In the genomic region with DNA sequence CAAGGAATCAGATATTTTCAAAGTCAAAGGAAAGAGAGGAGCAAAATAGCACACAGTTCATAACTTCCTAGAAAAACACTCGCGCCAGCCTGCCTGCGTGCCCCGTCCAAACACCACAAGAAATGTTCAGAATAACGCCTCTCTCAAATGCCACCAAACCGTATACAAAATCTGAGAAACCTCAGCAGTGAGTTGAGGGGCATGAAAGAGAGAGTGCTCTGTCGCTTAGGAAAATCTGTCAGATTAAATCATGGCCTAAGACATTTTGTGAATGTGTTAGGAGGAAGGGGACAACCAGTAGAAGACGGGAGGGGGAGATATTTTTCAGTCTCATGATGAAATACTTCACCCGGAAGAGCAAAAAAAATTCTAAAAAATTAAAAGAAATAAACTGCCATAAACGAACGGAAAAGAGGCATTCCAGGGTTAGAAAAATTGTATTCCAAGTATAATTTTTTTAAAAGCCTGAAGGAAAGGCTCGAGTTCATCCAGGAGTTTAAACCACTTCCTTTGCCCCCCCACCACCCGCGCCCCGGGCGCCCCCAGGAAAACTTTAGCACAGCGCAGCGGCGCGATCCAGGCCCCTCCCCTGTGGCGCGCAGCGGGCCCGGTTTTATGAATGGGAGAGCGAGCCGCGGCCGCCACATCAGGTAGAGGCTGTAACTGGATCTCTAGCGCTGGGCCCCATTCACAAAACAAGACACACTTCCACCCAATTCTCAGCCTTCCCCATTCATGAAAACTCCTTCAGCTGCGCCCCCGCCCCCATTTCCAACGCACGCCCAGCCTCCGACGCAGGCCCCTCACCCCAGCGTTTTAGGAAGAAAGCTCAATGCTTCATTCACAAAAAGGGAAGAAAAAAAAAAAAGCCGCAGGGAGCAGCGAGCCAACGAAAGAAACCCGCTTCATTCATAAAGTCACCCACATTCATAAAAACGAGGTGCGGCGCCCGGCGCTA, we compare ENCODE assay signal across 8 cellular contexts. TPM values are rescaled to one million over a fixed set of nuclear protein-coding genes. Genes with fewer than 3 reads are reported as not detected.
A peak's percentile ranks its signal among the peaks of the same experiment; 100 is the strongest.
DNase-seq lines count a peak whose midpoint lies in the region; ATAC-seq and TF ChIP-seq lines count a peak whose summit lies in the region.

No MANE protein-coding gene starts in this region.

- BruUV-seq in MCF 10A (replicated peaks; lab: Mats Ljungman, UMichigan), result no TSS peak

- DNase-seq in AG10803 (ENCODE audit: low read depth) (peak; percentile 62), NCI-H187 treated with DMSO at 0.1 percent for 48 hours (lab: John Stamatoyannopoulos, UW) (peak; percentile 8), T follicular helper cell (ENCODE audit: low read depth) (peak; percentile 10), MCF 10A (ENCODE audit: unreplicated experiment) (peak; percentile 83), retinal pigment epithelial cell (ENCODE audit: low read depth) (no peak)

- no peaks in the 10 kb centered on the region for H3K9me3 Mint-ChIP-seq in MCF 10A (ENCODE audit: unreplicated experiment)

- intact Hi-C loops in MCF 10A (cut with micrococcal nuclease), result loop anchor here (2.0 to 10.0 kb wide), 2 partner anchors 123 to 437 kb away; partner anchors contain the start of gene CRYGS

- H3K4me1 Mint-ChIP-seq in MCF 10A (ENCODE audit: insufficient read depth, unreplicated experiment), result peaks cover 42% of the 10 kb centered on the region

- peaks cover 24% of the 10 kb centered on the region for H3K36me3 Mint-ChIP-seq in MCF 10A (ENCODE audit: insufficient read depth, unreplicated experiment)

- H3K4me3 ChIP-seq in AG10803 (ENCODE audit: low read length) (peak overlapping the region; percentile 87), iPS-11a (ENCODE audit: low read depth, low read length) (peak overlapping the region; percentile 70), retinal pigment epithelial cell (ENCODE audit: low read length) (peak overlapping the region; percentile 88)

- peak overlapping the region; percentile 90 for H3K27ac Mint-ChIP-seq in MCF 10A (ENCODE audit: low read depth, unreplicated experiment)

- H3K27me3 Mint-ChIP-seq in MCF 10A (ENCODE audit: insufficient read depth, unreplicated experiment), result no peaks in the 10 kb centered on the region

- CTCF ChIA-PET in MCF 10A (lab: Yijun Ruan, JAX), result interaction anchor here (0.6 to 0.7 kb wide), 2 partner anchors 14 to 117 kb away, joined by 3 to 4 read pairs; no protein-coding TSS in a partner anchor

- H3K4me3 Mint-ChIP-seq in MCF 10A (ENCODE audit: unreplicated experiment), result peak overlapping the region; percentile 95

- POLR2A ChIA-PET in MCF 10A (lab: Yijun Ruan, JAX), result interaction anchor here (0.6 to 3.7 kb wide), 9 partner anchors 9 to 543 kb away, joined by 3 to 25 read pairs (median 4); partner anchors contain the start of gene TRA2B

- ATAC-seq in GM21576 (IDR thresholded peaks at IDR 0.05; ENCODE audit: unreplicated experiment) (peak; percentile 21), HG03378 (IDR thresholded peaks at IDR 0.05; ENCODE audit: unreplicated experiment) (no peak)

- no peak for TF ChIP-seq CTCF in AG10803 (conservative IDR thresholded peaks at IDR 0.05; ENCODE audit: low read length)
- TF ChIP-seq CTCF in MCF 10A (IDR thresholded peaks at IDR 0.05; ENCODE audit: unreplicated experiment), result no peak
- no peak for TF ChIP-seq CTCF in retinal pigment epithelial cell (conservative IDR thresholded peaks at IDR 0.05; ENCODE audit: low read depth, low read length)

RNA-seq across cellular contexts. Expression of gene ETV5, which starts 1.5 kb away (rescaled TPM):
- 93.0 and 101 TPM in 2 replicates for total RNA-seq in MCF 10A (2022)
